Comparison of ENCODE assay signal across 10 cellular contexts in genomic region chr3:8579101-8579500, GRCh38.
DNase-seq lines count a peak whose midpoint lies in the region; ATAC-seq and TF ChIP-seq lines count a peak whose summit lies in the region.
"Had no signal": no experiment of that assay in that cellular context is flagged by ENCODE, and none has a peak within 500 bp of the region (broad histone marks: within the 10 kb centered on the region; RNA-seq: fewer than 3 reads in every experiment).

No MANE protein-coding gene starts in this region.

- DNase-seq in dermis blood vessel endothelial cell = peak; percentile 48
- no peak for DNase-seq in NCI-H146 (lab: John Stamatoyannopoulos, UW)
- no peak for DNase-seq in hippocampal formation (lab: John Stamatoyannopoulos, UW)
- no peak for DNase-seq in NCI-H187 (lab: John Stamatoyannopoulos, UW)
- DNase-seq in activated CD8-positive, alpha-beta T cell treated with anti-CD3 and anti-CD28 coated beads, Interleukin-2, amount 10 ng/mL, durations not matched to agents 7 days and 5 days = no peak
- DNase-seq: Right ventricle myocardium superior had no signal

- ATAC-seq in GM18505 (IDR thresholded peaks at IDR 0.05; ENCODE audit: unreplicated experiment) (peak; percentile 98), GM21526 (IDR thresholded peaks at IDR 0.05; ENCODE audit: low FRiP score, unreplicated experiment) (peak; percentile 99), HG03354 (IDR thresholded peaks at IDR 0.05; ENCODE audit: poor library complexity, severe bottlenecking, unreplicated experiment) (peak; percentile 99)
- ATAC-seq in activated CD8-positive, alpha-beta T cell treated with anti-CD3 and anti-CD28 coated beads, Interleukin-2, amount 10 ng/mL, durations not matched to agents 7 days and 5 days = no peak

- POLR2A ChIA-PET in activated CD8-positive, alpha-beta T cell treated with anti-CD3 and anti-CD28 coated beads, Interleukin-2, amount 10 ng/mL, durations not matched to agents 7 days and 5 days (lab: Charles Lee) = no interaction called here

- no peak overlapping the region for H3K27ac Mint-ChIP-seq in activated CD8-positive, alpha-beta T cell treated with anti-CD3 and anti-CD28 coated beads, Interleukin-2, amount 10 ng/mL, durations not matched to agents 7 days and 5 days

- H3K9me3 Mint-ChIP-seq in activated CD8-positive, alpha-beta T cell treated with anti-CD3 and anti-CD28 coated beads, Interleukin-2, amount 10 ng/mL, durations not matched to agents 7 days and 5 days (ENCODE audit: insufficient read depth) = no peaks in the 10 kb centered on the region
- H3K9me3 Mint-ChIP-seq: IgD-negative memory B cell had no signal

- no peaks in the 10 kb centered on the region for H3K36me3 Mint-ChIP-seq in activated CD8-positive, alpha-beta T cell treated with anti-CD3 and anti-CD28 coated beads, Interleukin-2, amount 10 ng/mL, durations not matched to agents 7 days and 5 days (ENCODE audit: low read depth)

- no peaks in the 10 kb centered on the region for H3K4me1 Mint-ChIP-seq in activated CD8-positive, alpha-beta T cell treated with anti-CD3 and anti-CD28 coated beads, Interleukin-2, amount 10 ng/mL, durations not matched to agents 7 days and 5 days (ENCODE audit: low read depth)

- no peak for TF ChIP-seq POLR2A in GM18505 (IDR thresholded peaks at IDR 0.05; ENCODE audit: borderline replicate concordance, extremely low read depth, insufficient read depth, insufficient read length)

- no peak overlapping the region for H3K4me3 Mint-ChIP-seq in activated CD8-positive, alpha-beta T cell treated with anti-CD3 and anti-CD28 coated beads, Interleukin-2, amount 10 ng/mL, durations not matched to agents 7 days and 5 days

- CTCF ChIA-PET in activated CD8-positive, alpha-beta T cell treated with anti-CD3 and anti-CD28 coated beads, Interleukin-2, amount 10 ng/mL, durations not matched to agents 7 days and 5 days (lab: Charles Lee) = no interaction called here

- H3K27me3 Mint-ChIP-seq in activated CD8-positive, alpha-beta T cell treated with anti-CD3 and anti-CD28 coated beads, Interleukin-2, amount 10 ng/mL, durations not matched to agents 7 days and 5 days (ENCODE audit: low read depth) = no peaks in the 10 kb centered on the region
- H3K27me3 Mint-ChIP-seq: IgD-negative memory B cell had no signal
